Comparison of ENCODE assay signal across 8 cellular contexts in genomic region chr13:50123862-50124535, GRCh38.
A peak's percentile ranks its signal among the peaks of the same experiment; 100 is the strongest.
DNase-seq lines count a peak whose midpoint lies in the region; ATAC-seq, FAIRE-seq and TF ChIP-seq lines count a peak whose summit lies in the region.

No MANE protein-coding gene starts in this region.

- H3K4me1 ChIP-seq in right cardiac atrium (ENCODE audit: control insufficient read depth, insufficient read depth, low read length) (no peaks in the 10 kb centered on the region), rectal smooth muscle tissue (ENCODE audit: control insufficient read depth, insufficient read depth, low read length) (no peaks in the 10 kb centered on the region)

- DNase-seq in GM12891 (ENCODE audit: insufficient read length, low spot score) (peak; percentile 85), NCI-H1105 treated with DMSO at 0.1 percent for 48 hours (lab: John Stamatoyannopoulos, UW) (peak; percentile 88), T-cell (peak in 33 of 34 experiments; percentile 48 to 89 (median 62)), right cardiac atrium (peak in 1 of 3 donors; percentile 96), NCI-H1048 (lab: John Stamatoyannopoulos, UW) (no peak)

- H3K4me3 ChIP-seq in right cardiac atrium (ENCODE audit: low read length) (peak overlapping the region; percentile 55), rectal smooth muscle tissue (ENCODE audit: low read length) (peak overlapping the region; percentile 79)

- H3K9me3 ChIP-seq in right cardiac atrium (ENCODE audit: control insufficient read depth, low read length): no peaks in the 10 kb centered on the region

- intact Hi-C loops in right cardiac atrium (cut with DNase I): no loop called here

- H3K27ac ChIP-seq in angular gyrus (ENCODE audit: low read depth, low read length) (peak overlapping the region; percentile 97), right cardiac atrium (ENCODE audit: low read length) (peak overlapping the region; percentile 91), rectal smooth muscle tissue (ENCODE audit: low read depth, low read length) (peak overlapping the region; percentile 92)

- WGBS in right cardiac atrium: under 1% methylated on average over 69 of the region's 69 CpGs

- H3K27me3 Mint-ChIP-seq in T-cell: peaks cover 4 to 12% of the 10 kb centered on the region in 2 donors

- H3K27me3 ChIP-seq in right cardiac atrium (ENCODE audit: control insufficient read depth, insufficient read depth) (no peaks in the 10 kb centered on the region), rectal smooth muscle tissue (ENCODE audit: control insufficient read depth, insufficient read depth, low read length) (peaks cover 5% of the 10 kb centered on the region)

- CTCF ChIA-PET in T-cell (lab: Charles Lee): interaction anchor here (0.9 to 6.2 kb wide), 7 partner anchors 17 to 793 kb away, joined by 4 to 68 read pairs (median 6); partner anchors contain the start of gene TRIM13 (in 1 of the 2)

- H3K4me1 Mint-ChIP-seq in T-cell: peaks cover 40 to 61% (median 51%) of the 10 kb centered on the region in 3 donors

- no peaks in the 10 kb centered on the region for H3K9me3 Mint-ChIP-seq in T-cell

- peak overlapping the region; percentile 84 to 92 (median 85) for H3K4me3 Mint-ChIP-seq in T-cell

- peak overlapping the region; percentile 88 for H3K9ac ChIP-seq in rectal smooth muscle tissue (ENCODE audit: low read length)

- TF ChIP-seq POLR2A in GM12891 (IDR thresholded peaks at IDR 0.05; ENCODE audit: low read depth, low read length): no peak

- peak; percentile 95 for FAIRE-seq in GM12891 (lab: Jason Lieb, UNC)

- POLR2A ChIA-PET in T-cell (lab: Charles Lee): interaction anchor here (0.6 to 3.7 kb wide), 18 partner anchors 8 to 1329 kb away, joined by 3 to 23 read pairs (median 3); partner anchors contain the start of genes INTS6 (in 1 of the 2) and TRIM13 (in 1 of the 2)

- no peaks in the 10 kb centered on the region for H3K36me3 ChIP-seq in rectal smooth muscle tissue (ENCODE audit: control insufficient read depth, insufficient read depth, low read length)

- H3K27ac Mint-ChIP-seq in T-cell: peak overlapping the region; percentile 90 to 95

- peaks cover 3% of the 10 kb centered on the region for H3K36me3 Mint-ChIP-seq in T-cell

- ATAC-seq in HG02623 (IDR thresholded peaks at IDR 0.05; ENCODE audit: unreplicated experiment) (peak; percentile 59), T-cell (replicated peaks in 1 of 4) (peak; percentile 71 to 76 (median 72)), right cardiac atrium (peak; percentile 95 to 96)

TF ChIP-seq in GM12891, 5 proteins besides CTCF, POLR2A, EP300 and RAD21:
- TF ChIP-seq TAF1 (IDR thresholded peaks at IDR 0.05; ENCODE audit: low read depth, low read length) (no peak), SPI1 (IDR thresholded peaks at IDR 0.05; ENCODE audit: low read depth, low read length) (peak; percentile 64), POU2F2 (IDR thresholded peaks at IDR 0.05; ENCODE audit: low read depth, low read length) (no peak), POLR2AphosphoS5 (IDR thresholded peaks at IDR 0.05; ENCODE audit: low read depth, low read length) (no peak), PAX5 (IDR thresholded peaks at IDR 0.05; ENCODE audit: insufficient read depth, low read length, severe bottlenecking) (no peak)
